ENCODE assay signal across 24 cellular contexts in the genomic region with DNA sequence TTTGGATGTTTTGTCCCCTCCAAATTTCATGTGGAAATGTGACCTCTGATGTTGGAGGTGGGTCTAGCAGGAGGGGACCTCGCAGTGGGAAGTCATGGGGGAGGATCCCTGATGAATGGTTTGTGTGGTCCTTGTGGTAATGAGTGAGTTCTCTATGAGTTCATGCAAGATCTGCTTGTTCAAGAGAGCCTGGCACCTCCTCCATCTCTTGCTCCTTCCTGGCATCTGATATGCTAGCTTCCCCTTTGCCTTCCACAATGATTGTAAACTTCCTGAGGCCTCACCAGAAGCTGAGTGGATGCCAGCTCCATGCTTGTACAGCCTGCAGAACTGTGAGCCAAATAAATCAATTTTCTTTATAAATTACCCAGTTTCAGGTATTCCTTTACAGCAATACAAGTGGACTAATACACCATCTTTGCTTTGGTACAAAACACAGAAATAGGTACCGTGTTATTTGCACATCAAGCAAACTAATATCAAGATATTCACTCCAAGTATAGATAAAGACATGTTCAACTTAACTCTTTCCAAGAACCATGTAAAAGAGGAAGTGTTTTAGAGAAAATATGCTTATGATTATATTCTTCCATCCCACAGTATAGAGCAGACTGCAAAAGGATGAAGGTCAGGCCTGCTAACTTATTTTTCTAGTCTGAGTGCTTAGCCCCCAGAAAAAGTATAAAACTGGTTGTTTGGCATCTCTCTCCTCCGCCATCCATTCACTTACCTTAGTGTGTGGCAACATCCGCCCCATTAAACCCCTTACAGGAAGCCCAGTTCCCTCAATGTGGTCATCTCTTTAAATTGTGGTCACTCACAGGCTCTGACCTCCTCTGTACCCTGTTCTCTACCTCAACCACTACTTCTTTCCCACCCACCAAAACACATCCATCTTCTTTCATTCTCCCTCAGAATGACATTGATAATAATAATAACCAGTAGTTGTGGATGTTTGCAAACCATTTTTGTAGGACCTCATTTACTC. TPM values are rescaled to one million over a fixed set of nuclear protein-coding genes. Genes with fewer than 3 reads are reported as not detected.
A peak's percentile ranks its signal among the peaks of the same experiment; 100 is the strongest.
DNase-seq lines count a peak whose midpoint lies in the region; ATAC-seq and TF ChIP-seq lines count a peak whose summit lies in the region.
"Had no signal": no experiment of that assay in that cellular context is flagged by ENCODE, and none has a peak within 500 bp of the region (broad histone marks: within the 10 kb centered on the region; RNA-seq: fewer than 3 reads in every experiment).

No MANE protein-coding gene starts in this region.

- TF ChIP-seq POLR2A in uterus (IDR thresholded peaks at IDR 0.05) = no peak

- H3K27ac Mint-ChIP-seq in activated naive CD8-positive, alpha-beta T cell treated with anti-CD3 and anti-CD28 coated beads for 36 hours = peak overlapping the region; percentile 69
- H3K27ac Mint-ChIP-seq in stimulated activated naive CD8-positive, alpha-beta T cell treated with anti-CD3 and anti-CD28 coated beads, Interleukin-15, amount 100 ng/mL, for 72 hours = peak overlapping the region in 1 of 2 donors; percentile 52
- H3K27ac Mint-ChIP-seq: activated naive CD4-positive, alpha-beta T cell treated with anti-CD3 and anti-CD28 coated beads, Interleukin-2, amount 50 U/mL, for 24 hours; dendritic cell treated with granulocyte-macrophage colony-stimulating factor and Interleukin-4, amounts not matched to agents 40 ng/mL and 50 ng/mL, for 4 days; WTC11 had no signal

- intact Hi-C loops in uterus (cut with DNase I; ENCODE audit: low total_unique reads) = no loop called here

- H3K4me3 Mint-ChIP-seq in activated T-cell treated with anti-CD3 and anti-CD28 coated beads, Interleukin-2, amount 50 U/mL, for 4 hours = peak overlapping the region; percentile 14
- peak overlapping the region; percentile 6 for H3K4me3 Mint-ChIP-seq in activated naive CD8-positive, alpha-beta T cell treated with anti-CD3 and anti-CD28 coated beads for 36 hours
- H3K4me3 Mint-ChIP-seq in stimulated activated naive CD8-positive, alpha-beta T cell treated with anti-CD3 and anti-CD28 coated beads, Interleukin-15, amount 100 ng/mL, for 72 hours = peak overlapping the region; percentile 1 to 37
- H3K4me3 Mint-ChIP-seq: activated naive CD4-positive, alpha-beta T cell treated with anti-CD3 and anti-CD28 coated beads, Interleukin-2, amount 50 U/mL, for 24 hours; dendritic cell treated with granulocyte-macrophage colony-stimulating factor and Interleukin-4, amounts not matched to agents 40 ng/mL and 50 ng/mL, for 4 days; WTC11 had no signal

- peaks cover 6% of the 10 kb centered on the region for H3K9me3 Mint-ChIP-seq in activated T-cell treated with anti-CD3 and anti-CD28 coated beads, Interleukin-2, amount 50 U/mL, for 4 hours
- H3K9me3 Mint-ChIP-seq in activated naive CD8-positive, alpha-beta T cell treated with anti-CD3 and anti-CD28 coated beads for 36 hours = peaks cover 25% of the 10 kb centered on the region
- peaks cover 21 to 26% of the 10 kb centered on the region in 2 donors for H3K9me3 Mint-ChIP-seq in stimulated activated naive CD8-positive, alpha-beta T cell treated with anti-CD3 and anti-CD28 coated beads, Interleukin-15, amount 100 ng/mL, for 72 hours

- no peak overlapping the region for H3K27ac ChIP-seq in uterus
- H3K27ac ChIP-seq: brain microvascular endothelial cell, GM23248, Peyer's patch, right atrium auricular region, vagina had no signal

- no peaks in the 10 kb centered on the region for H3K9me3 ChIP-seq in uterus
- H3K9me3 ChIP-seq: Peyer's patch, vagina had no signal

- peaks cover 82% of the 10 kb centered on the region for H3K4me1 Mint-ChIP-seq in activated T-cell treated with anti-CD3 and anti-CD28 coated beads, Interleukin-2, amount 50 U/mL, for 4 hours (ENCODE audit: low read depth)
- peaks cover 51% of the 10 kb centered on the region for H3K4me1 Mint-ChIP-seq in activated naive CD8-positive, alpha-beta T cell treated with anti-CD3 and anti-CD28 coated beads for 36 hours
- H3K4me1 Mint-ChIP-seq in stimulated activated naive CD8-positive, alpha-beta T cell treated with anti-CD3 and anti-CD28 coated beads, Interleukin-15, amount 100 ng/mL, for 72 hours = peaks cover 79% of the 10 kb centered on the region
- H3K4me1 Mint-ChIP-seq: WTC11 had no signal

- no peak for TF ChIP-seq CTCF in uterus (IDR thresholded peaks at IDR 0.05)

- no peak overlapping the region for H3K4me3 ChIP-seq in uterus
- H3K4me3 ChIP-seq: GM23248, Peyer's patch, right atrium auricular region, vagina had no signal

- H3K27me3 Mint-ChIP-seq in activated T-cell treated with anti-CD3 and anti-CD28 coated beads, Interleukin-2, amount 50 U/mL, for 4 hours (ENCODE audit: low read depth) = no peaks in the 10 kb centered on the region
- no peaks in the 10 kb centered on the region for H3K27me3 Mint-ChIP-seq in activated naive CD8-positive, alpha-beta T cell treated with anti-CD3 and anti-CD28 coated beads for 36 hours
- no peaks in the 10 kb centered on the region for H3K27me3 Mint-ChIP-seq in stimulated activated naive CD8-positive, alpha-beta T cell treated with anti-CD3 and anti-CD28 coated beads, Interleukin-15, amount 100 ng/mL, for 72 hours
- H3K27me3 Mint-ChIP-seq: activated naive CD4-positive, alpha-beta T cell treated with anti-CD3 and anti-CD28 coated beads, Interleukin-2, amount 50 U/mL, for 24 hours; dendritic cell treated with granulocyte-macrophage colony-stimulating factor and Interleukin-4, amounts not matched to agents 40 ng/mL and 50 ng/mL, for 4 days had no signal

- no peaks in the 10 kb centered on the region for H3K36me3 ChIP-seq in uterus
- H3K36me3 ChIP-seq: brain microvascular endothelial cell, Peyer's patch, right atrium auricular region, vagina had no signal

- no peak for DNase-seq in activated T-cell treated with anti-CD3 and anti-CD28 coated beads, Interleukin-2, amount 50 U/mL, for 4 hours
- DNase-seq in activated T-cell treated with anti-CD3 and anti-CD28 coated beads, Interleukin-2, amount 50 U/mL, for 1 hour = no peak
- peak; percentile 46 for DNase-seq in NOMO-1 treated with DMSO at 0.1 percent for 48 hours (lab: John Stamatoyannopoulos, UW; ENCODE audit: unreplicated experiment)
- no peak for DNase-seq in activated naive CD8-positive, alpha-beta T cell treated with anti-CD3 and anti-CD28 coated beads for 36 hours
- peak in 1 of 2 donors; percentile 52 for DNase-seq in stimulated activated naive CD8-positive, alpha-beta T cell treated with anti-CD3 and anti-CD28 coated beads, Interleukin-15, amount 100 ng/mL, for 72 hours
- DNase-seq in NCI-H2029 (lab: John Stamatoyannopoulos, UW) = no peak
- DNase-seq in NCI-H1048 (lab: John Stamatoyannopoulos, UW) = no peak
- no peak for DNase-seq in uterus
- DNase-seq: ACHN, brain microvascular endothelial cell, GM23248, left cardiac atrium, NCI-H1092, NCI-H526, nucleus accumbens, Peyer's patch had no signal

- no peaks in the 10 kb centered on the region for H3K4me1 ChIP-seq in uterus
- H3K4me1 ChIP-seq: right atrium auricular region had no signal

- H3K36me3 Mint-ChIP-seq in activated T-cell treated with anti-CD3 and anti-CD28 coated beads, Interleukin-2, amount 50 U/mL, for 4 hours (ENCODE audit: insufficient read depth) = peaks cover 46% of the 10 kb centered on the region
- H3K36me3 Mint-ChIP-seq in activated naive CD8-positive, alpha-beta T cell treated with anti-CD3 and anti-CD28 coated beads for 36 hours = peaks cover 71% of the 10 kb centered on the region
- H3K36me3 Mint-ChIP-seq: WTC11 had no signal

- no peak for ATAC-seq in activated T-cell treated with anti-CD3 and anti-CD28 coated beads, Interleukin-2, amount 50 U/mL, for 4 hours
- ATAC-seq in stimulated activated naive CD8-positive, alpha-beta T cell treated with anti-CD3 and anti-CD28 coated beads, Interleukin-15, amount 100 ng/mL, for 72 hours = peak; percentile 85
- ATAC-seq: SK-N-SH treated with all-trans-retinoic acid at 6 μM for 48 hours, WTC11 had no signal

- H3K27me3 ChIP-seq in uterus = no peaks in the 10 kb centered on the region
- H3K27me3 ChIP-seq: brain microvascular endothelial cell, Peyer's patch, vagina had no signal

RNA-seq across cellular contexts. Expression of gene ARAP2, which starts 6.7 kb away (rescaled TPM):
- total RNA-seq in activated T-cell treated with anti-CD3 and anti-CD28 coated beads, Interleukin-2, amount 50 U/mL, for 4 hours = 10 to 100 TPM; 20.7 to 33.2 (median 26.8) TPM
- 10 to 100 TPM; 21.0 to 27.0 TPM for total RNA-seq in activated naive CD8-positive, alpha-beta T cell treated with anti-CD3 and anti-CD28 coated beads for 36 hours
- 100 to 1,000 TPM in 1 of 4 donors, 10 to 100 TPM in 3; 10.5 to 134 (median 27.1) TPM for total RNA-seq in uterus
- total RNA-seq: GM23248 had no signal

RNA-seq across cellular contexts. Expression of gene DTHD1, which starts 43.8 kb away (rescaled TPM):
- under 1 TPM; 0.15 to 0.71 (median 0.19) TPM for total RNA-seq in activated T-cell treated with anti-CD3 and anti-CD28 coated beads, Interleukin-2, amount 50 U/mL, for 4 hours
- under 1 TPM; 0.08 to 0.12 TPM for total RNA-seq in activated naive CD8-positive, alpha-beta T cell treated with anti-CD3 and anti-CD28 coated beads for 36 hours
- 1 to 10 TPM; 1.0 to 2.5 (median 2.1) TPM for total RNA-seq in uterus
- total RNA-seq: Daoy, epithelial cell of proximal tubule, GM23248, WTC11 had no signal
